ENCODE assay signal across 1 cellular context in genomic region chr3:161323926-161324621, GRCh38.
TF ChIP-seq lines count a peak whose summit lies in the region.

No MANE protein-coding gene starts in this region.

TF ChIP-seq in HepG2, 621 proteins besides CTCF, POLR2A, EP300 and RAD21 (continued from another document and continues in another):
- TF ChIP-seq, protein P1, sequence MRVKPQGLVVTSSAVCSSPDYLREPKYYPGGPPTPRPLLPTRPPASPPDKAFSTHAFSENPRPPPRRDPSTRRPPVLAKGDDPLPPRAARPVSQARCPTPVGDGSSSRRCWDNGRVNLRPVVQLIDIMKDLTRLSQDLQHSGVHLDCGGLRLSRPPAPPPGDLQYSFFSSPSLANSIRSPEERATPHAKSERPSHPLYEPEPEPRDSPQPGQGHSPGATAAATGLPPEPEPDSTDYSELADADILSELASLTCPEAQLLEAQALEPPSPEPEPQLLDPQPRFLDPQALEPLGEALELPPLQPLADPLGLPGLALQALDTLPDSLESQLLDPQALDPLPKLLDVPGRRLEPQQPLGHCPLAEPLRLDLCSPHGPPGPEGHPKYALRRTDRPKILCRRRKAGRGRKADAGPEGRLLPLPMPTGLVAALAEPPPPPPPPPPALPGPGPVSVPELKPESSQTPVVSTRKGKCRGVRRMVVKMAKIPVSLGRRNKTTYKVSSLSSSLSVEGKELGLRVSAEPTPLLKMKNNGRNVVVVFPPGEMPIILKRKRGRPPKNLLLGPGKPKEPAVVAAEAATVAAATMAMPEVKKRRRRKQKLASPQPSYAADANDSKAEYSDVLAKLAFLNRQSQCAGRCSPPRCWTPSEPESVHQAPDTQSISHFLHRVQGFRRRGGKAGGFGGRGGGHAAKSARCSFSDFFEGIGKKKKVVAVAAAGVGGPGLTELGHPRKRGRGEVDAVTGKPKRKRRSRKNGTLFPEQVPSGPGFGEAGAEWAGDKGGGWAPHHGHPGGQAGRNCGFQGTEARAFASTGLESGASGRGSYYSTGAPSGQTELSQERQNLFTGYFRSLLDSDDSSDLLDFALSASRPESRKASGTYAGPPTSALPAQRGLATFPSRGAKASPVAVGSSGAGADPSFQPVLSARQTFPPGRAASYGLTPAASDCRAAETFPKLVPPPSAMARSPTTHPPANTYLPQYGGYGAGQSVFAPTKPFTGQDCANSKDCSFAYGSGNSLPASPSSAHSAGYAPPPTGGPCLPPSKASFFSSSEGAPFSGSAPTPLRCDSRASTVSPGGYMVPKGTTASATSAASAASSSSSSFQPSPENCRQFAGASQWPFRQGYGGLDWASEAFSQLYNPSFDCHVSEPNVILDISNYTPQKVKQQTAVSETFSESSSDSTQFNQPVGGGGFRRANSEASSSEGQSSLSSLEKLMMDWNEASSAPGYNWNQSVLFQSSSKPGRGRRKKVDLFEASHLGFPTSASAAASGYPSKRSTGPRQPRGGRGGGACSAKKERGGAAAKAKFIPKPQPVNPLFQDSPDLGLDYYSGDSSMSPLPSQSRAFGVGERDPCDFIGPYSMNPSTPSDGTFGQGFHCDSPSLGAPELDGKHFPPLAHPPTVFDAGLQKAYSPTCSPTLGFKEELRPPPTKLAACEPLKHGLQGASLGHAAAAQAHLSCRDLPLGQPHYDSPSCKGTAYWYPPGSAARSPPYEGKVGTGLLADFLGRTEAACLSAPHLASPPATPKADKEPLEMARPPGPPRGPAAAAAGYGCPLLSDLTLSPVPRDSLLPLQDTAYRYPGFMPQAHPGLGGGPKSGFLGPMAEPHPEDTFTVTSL (CRISPR knock-in tag; IDR thresholded peaks at IDR 0.05; ENCODE audit: borderline replicate concordance), result peak; percentile 96; the same call in 1 of the 2 replicates
- TF ChIP-seq SOX5 (CRISPR knock-in tag; IDR thresholded peaks at IDR 0.05; ENCODE audit: borderline replicate concordance) (peak; percentile 94), NFE2L2 (IDR thresholded peaks at IDR 0.05; ENCODE audit: low read length) (0 out of 2 replicates have a peak, but pooled peaks have one; percentile 8), FOXK1 (CRISPR knock-in tag; IDR thresholded peaks at IDR 0.05; ENCODE audit: borderline replicate concordance, low read depth) (peak; percentile 62; the same call in 1 of the 2 replicates), GATAD2A (CRISPR knock-in tag; IDR thresholded peaks at IDR 0.05) (peak; percentile 95), SKI (IDR thresholded peaks at IDR 0.05; ENCODE audit: partially characterized antibody) (peak; percentile 20), KAT8 (CRISPR knock-in tag; IDR thresholded peaks at IDR 0.05) (peak; percentile 41; the same call in 1 of the 2 replicates), TBX3 (IDR thresholded peaks at IDR 0.05; ENCODE audit: borderline replicate concordance) (peak; percentile 93), ZBTB26 (CRISPR knock-in tag; IDR thresholded peaks at IDR 0.05; ENCODE audit: borderline replicate concordance) (no peak), FOXP1 (IDR thresholded peaks at IDR 0.05) (peak; percentile 84), FOXP1 (CRISPR knock-in tag; IDR thresholded peaks at IDR 0.05) (peak; percentile 97), HDAC2 (CRISPR knock-in tag; IDR thresholded peaks at IDR 0.05) (peak; percentile 62), HDAC1 (CRISPR knock-in tag; IDR thresholded peaks at IDR 0.05) (peak; percentile 38; the same call in 1 of the 2 replicates), ZNF230 (CRISPR knock-in tag; IDR thresholded peaks at IDR 0.05) (no peak), PAX8 (CRISPR knock-in tag; IDR thresholded peaks at IDR 0.05; ENCODE audit: borderline replicate concordance) (no peak), NR2F6 (IDR thresholded peaks at IDR 0.05) (no peak; the same call in 1 of the 2 replicates), NR2F6 (CRISPR knock-in tag; IDR thresholded peaks at IDR 0.05) (peak; percentile 59), ZNF614 (CRISPR knock-in tag; IDR thresholded peaks at IDR 0.05; ENCODE audit: borderline replicate concordance) (peak; percentile 62; the same call in 1 of the 2 replicates), MIXL1 (CRISPR knock-in tag; IDR thresholded peaks at IDR 0.05) (peak; percentile 93), MBD4 (IDR thresholded peaks at IDR 0.05; ENCODE audit: borderline replicate concordance, low read length) (peak; percentile 89; the same call in 1 of the 2 replicates), MLX (CRISPR knock-in tag; IDR thresholded peaks at IDR 0.05) (peak; percentile 57; the same call in 1 of the 2 replicates), NFATC3 (CRISPR knock-in tag; IDR thresholded peaks at IDR 0.05) (no peak), ZNF7 (CRISPR knock-in tag; IDR thresholded peaks at IDR 0.05) (no peak), TBL1XR1 (IDR thresholded peaks at IDR 0.05; ENCODE audit: borderline replicate concordance, low read length, partially characterized antibody) (peak; percentile 31), HMG20A (CRISPR knock-in tag; IDR thresholded peaks at IDR 0.05; ENCODE audit: borderline replicate concordance) (peak; percentile 98), MIER3 (CRISPR knock-in tag; IDR thresholded peaks at IDR 0.05; ENCODE audit: borderline replicate concordance) (0 out of 2 replicates have a peak, but pooled peaks have one; percentile 24), HNF4A (CRISPR knock-in tag; IDR thresholded peaks at IDR 0.05) (peak; percentile 45; the same call in 1 of the 2 replicates), GATA4 (IDR thresholded peaks at IDR 0.05; ENCODE audit: borderline replicate concordance, low read depth) (0 out of 2 replicates have a peak, but pooled peaks have one; percentile 59), RCOR2 (CRISPR knock-in tag; IDR thresholded peaks at IDR 0.05) (peak; percentile 37; the same call in 1 of the 2 replicates), NKX3-1 (CRISPR knock-in tag; IDR thresholded peaks at IDR 0.05) (peak; percentile 42; the same call in 1 of the 2 replicates), NFIC (IDR thresholded peaks at IDR 0.05; ENCODE audit: low read length) (peak; percentile 95), MTF2 (CRISPR knock-in tag; IDR thresholded peaks at IDR 0.05; ENCODE audit: borderline replicate concordance) (0 out of 2 replicates have a peak, but pooled peaks have one; percentile 28), TCF7L2 (IDR thresholded peaks at IDR 0.05; ENCODE audit: low read depth, low read length) (peak; percentile 69), ISL2 (CRISPR knock-in tag; IDR thresholded peaks at IDR 0.05) (peak; percentile 98), NR2C2 (CRISPR knock-in tag; IDR thresholded peaks at IDR 0.05; ENCODE audit: borderline replicate concordance) (peak; percentile 27; the same call in 1 of the 2 replicates), MYPOP (CRISPR knock-in tag; IDR thresholded peaks at IDR 0.05) (peak; percentile 58; the same call in 1 of the 2 replicates), GATAD1 (CRISPR knock-in tag; IDR thresholded peaks at IDR 0.05) (peak; percentile 58; the same call in 1 of the 2 replicates), HOXD1 (CRISPR knock-in tag; IDR thresholded peaks at IDR 0.05) (0 out of 2 replicates have a peak, but pooled peaks have one; percentile 28), BCL6 (CRISPR knock-in tag; IDR thresholded peaks at IDR 0.05) (peak; percentile 92), RFXANK (CRISPR knock-in tag; IDR thresholded peaks at IDR 0.05) (0 out of 2 replicates have a peak, but pooled peaks have one; percentile 57), PPARG (CRISPR knock-in tag; conservative IDR thresholded peaks at IDR 0.05) (peak; percentile 57; the same call in 1 of the 2 replicates), CAMTA2 (CRISPR knock-in tag; IDR thresholded peaks at IDR 0.05; ENCODE audit: borderline replicate concordance) (no peak), ZNF451 (CRISPR knock-in tag; IDR thresholded peaks at IDR 0.05) (no peak), FOXO1 (CRISPR knock-in tag; IDR thresholded peaks at IDR 0.05) (peak; percentile 80; the same call in 1 of the 2 replicates), ZNF264 (CRISPR knock-in tag; IDR thresholded peaks at IDR 0.05) (peak; percentile 48; the same call in 1 of the 2 replicates), ZNF292 (CRISPR knock-in tag; IDR thresholded peaks at IDR 0.05; ENCODE audit: borderline replicate concordance, low read depth) (no peak), CREM (IDR thresholded peaks at IDR 0.05) (peak; percentile 81), CREM (CRISPR knock-in tag; IDR thresholded peaks at IDR 0.05) (no peak), ZNF878 (CRISPR knock-in tag; IDR thresholded peaks at IDR 0.05) (0 out of 2 replicates have a peak, but pooled peaks have one; percentile 54), RXRB (CRISPR knock-in tag; IDR thresholded peaks at IDR 0.05; ENCODE audit: borderline replicate concordance) (peak; percentile 73)
- TF ChIP-seq, protein P2, sequence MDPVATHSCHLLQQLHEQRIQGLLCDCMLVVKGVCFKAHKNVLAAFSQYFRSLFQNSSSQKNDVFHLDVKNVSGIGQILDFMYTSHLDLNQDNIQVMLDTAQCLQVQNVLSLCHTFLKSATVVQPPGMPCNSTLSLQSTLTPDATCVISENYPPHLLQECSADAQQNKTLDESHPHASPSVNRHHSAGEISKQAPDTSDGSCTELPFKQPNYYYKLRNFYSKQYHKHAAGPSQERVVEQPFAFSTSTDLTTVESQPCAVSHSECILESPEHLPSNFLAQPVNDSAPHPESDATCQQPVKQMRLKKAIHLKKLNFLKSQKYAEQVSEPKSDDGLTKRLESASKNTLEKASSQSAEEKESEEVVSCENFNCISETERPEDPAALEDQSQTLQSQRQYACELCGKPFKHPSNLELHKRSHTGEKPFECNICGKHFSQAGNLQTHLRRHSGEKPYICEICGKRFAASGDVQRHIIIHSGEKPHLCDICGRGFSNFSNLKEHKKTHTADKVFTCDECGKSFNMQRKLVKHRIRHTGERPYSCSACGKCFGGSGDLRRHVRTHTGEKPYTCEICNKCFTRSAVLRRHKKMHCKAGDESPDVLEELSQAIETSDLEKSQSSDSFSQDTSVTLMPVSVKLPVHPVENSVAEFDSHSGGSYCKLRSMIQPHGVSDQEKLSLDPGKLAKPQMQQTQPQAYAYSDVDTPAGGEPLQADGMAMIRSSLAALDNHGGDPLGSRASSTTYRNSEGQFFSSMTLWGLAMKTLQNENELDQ (CRISPR knock-in tag; IDR thresholded peaks at IDR 0.05; ENCODE audit: borderline replicate concordance), result no peak
- TF ChIP-seq, protein P3, sequence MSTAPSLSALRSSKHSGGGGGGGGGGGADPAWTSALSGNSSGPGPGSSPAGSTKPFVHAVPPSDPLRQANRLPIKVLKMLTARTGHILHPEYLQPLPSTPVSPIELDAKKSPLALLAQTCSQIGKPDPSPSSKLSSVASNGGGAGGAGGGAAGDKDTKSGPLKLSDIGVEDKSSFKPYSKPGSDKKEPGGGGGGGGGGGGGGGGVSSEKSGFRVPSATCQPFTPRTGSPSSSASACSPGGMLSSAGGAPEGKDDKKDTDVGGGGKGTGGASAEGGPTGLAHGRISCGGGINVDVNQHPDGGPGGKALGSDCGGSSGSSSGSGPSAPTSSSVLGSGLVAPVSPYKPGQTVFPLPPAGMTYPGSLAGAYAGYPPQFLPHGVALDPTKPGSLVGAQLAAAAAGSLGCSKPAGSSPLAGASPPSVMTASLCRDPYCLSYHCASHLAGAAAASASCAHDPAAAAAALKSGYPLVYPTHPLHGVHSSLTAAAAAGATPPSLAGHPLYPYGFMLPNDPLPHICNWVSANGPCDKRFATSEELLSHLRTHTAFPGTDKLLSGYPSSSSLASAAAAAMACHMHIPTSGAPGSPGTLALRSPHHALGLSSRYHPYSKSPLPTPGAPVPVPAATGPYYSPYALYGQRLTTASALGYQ (CRISPR knock-in tag; IDR thresholded peaks at IDR 0.05), result peak; percentile 80
- TF ChIP-seq, protein P4, sequence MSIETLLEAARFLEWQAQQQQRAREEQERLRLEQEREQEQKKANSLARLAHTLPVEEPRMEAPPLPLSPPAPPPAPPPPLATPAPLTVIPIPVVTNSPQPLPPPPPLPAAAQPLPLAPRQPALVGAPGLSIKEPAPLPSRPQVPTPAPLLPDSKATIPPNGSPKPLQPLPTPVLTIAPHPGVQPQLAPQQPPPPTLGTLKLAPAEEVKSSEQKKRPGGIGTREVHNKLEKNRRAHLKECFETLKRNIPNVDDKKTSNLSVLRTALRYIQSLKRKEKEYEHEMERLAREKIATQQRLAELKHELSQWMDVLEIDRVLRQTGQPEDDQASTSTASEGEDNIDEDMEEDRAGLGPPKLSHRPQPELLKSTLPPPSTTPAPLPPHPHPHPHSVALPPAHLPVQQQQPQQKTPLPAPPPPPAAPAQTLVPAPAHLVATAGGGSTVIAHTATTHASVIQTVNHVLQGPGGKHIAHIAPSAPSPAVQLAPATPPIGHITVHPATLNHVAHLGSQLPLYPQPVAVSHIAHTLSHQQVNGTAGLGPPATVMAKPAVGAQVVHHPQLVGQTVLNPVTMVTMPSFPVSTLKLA (IDR thresholded peaks at IDR 0.05), result no peak
- TF ChIP-seq, protein P5, sequence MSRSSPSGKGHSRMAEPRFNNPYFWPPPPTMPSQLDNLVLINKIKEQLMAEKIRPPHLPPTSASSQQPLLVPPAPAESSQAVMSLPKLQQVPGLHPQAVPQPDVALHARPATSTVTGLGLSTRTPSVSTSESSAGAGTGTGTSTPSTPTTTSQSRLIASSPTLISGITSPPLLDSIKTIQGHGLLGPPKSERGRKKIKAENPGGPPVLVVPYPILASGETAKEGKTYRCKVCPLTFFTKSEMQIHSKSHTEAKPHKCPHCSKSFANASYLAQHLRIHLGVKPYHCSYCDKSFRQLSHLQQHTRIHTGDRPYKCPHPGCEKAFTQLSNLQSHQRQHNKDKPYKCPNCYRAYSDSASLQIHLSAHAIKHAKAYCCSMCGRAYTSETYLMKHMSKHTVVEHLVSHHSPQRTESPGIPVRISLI (CRISPR knock-in tag; IDR thresholded peaks at IDR 0.05; ENCODE audit: borderline replicate concordance), result no peak
